In the genomic region with DNA sequence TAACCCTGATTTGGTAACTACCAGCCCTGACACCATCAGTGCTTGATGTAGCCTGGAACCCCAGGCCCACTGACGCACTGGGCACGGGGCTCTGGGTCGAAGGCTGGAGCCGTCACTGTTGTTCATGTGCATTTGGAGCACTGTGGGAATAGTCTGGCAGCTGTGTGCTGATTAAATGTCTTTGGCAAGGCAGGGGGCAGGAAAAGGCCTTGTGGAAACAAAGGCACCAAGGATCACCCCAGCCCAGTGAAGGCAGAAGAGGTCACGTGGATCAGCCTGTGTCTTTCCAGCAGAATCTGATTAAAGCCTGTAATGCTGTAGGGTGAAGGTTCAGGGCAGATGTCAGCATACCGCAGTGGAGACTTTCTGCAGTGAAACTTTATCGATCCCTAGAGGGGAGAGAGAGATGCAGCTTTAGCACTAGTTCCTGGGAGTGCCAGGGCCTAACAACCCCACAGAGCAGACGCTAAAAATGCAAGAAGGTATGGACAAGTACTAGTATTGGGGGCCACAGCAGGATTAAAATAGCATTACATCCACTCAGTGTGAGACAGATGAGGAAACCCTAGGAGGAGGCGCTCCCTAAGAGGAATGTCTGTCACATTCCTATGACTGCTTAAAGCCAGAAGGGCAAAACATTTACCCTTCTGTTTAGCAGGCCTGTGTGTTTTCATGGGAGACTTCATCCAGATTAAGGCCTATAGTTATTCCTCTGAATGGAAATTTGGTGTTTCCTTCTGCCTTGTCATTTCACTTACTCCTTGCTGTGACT, we compare ENCODE assay signal across 12 cellular contexts. TPM values are rescaled to one million over a fixed set of nuclear protein-coding genes. Genes with fewer than 3 reads are reported as not detected.
A peak's percentile ranks its signal among the peaks of the same experiment; 100 is the strongest.
DNase-seq lines count a peak whose midpoint lies in the region; ATAC-seq and TF ChIP-seq lines count a peak whose summit lies in the region.
"Had no signal": no experiment of that assay in that cellular context is flagged by ENCODE, and none has a peak within 500 bp of the region (broad histone marks: within the 10 kb centered on the region; RNA-seq: fewer than 3 reads in every experiment).

No MANE protein-coding gene starts in this region.

- H3K36me3 Mint-ChIP-seq in activated CD4-positive, alpha-beta T cell treated with anti-CD3 and anti-CD28 coated beads, Interleukin-2, amount 10 ng/mL, durations not matched to agents 7 days and 5 days (ENCODE audit: low read depth): peaks cover 45% of the 10 kb centered on the region
- peaks cover 60% of the 10 kb centered on the region for H3K36me3 Mint-ChIP-seq in activated CD4-positive, alpha-beta T cell treated with anti-CD3 and anti-CD28 coated beads, Interleukin-2, amount 10 ng/mL, durations not matched to agents 24 days and 14 days (ENCODE audit: low read depth)

- peaks cover 28 to 81% (median 40%) of the 10 kb centered on the region in 4 donors for H3K36me3 ChIP-seq in sigmoid colon

- TF ChIP-seq EP300 in sigmoid colon (IDR thresholded peaks at IDR 0.05): no peak

- POLR2A ChIA-PET in activated CD4-positive, alpha-beta T cell treated with anti-CD3 and anti-CD28 coated beads, Interleukin-2, amount 10 ng/mL, durations not matched to agents 7 days and 5 days (lab: Charles Lee): no interaction called here

- TF ChIP-seq CTCF in sigmoid colon (IDR thresholded peaks at IDR 0.05): no peak

- no peak for ATAC-seq in GM18907 (IDR thresholded peaks at IDR 0.05; ENCODE audit: unreplicated experiment)

- H3K27ac ChIP-seq in sigmoid colon: no peak overlapping the region
- H3K27ac ChIP-seq: skin epidermis had no signal

- no peaks in the 10 kb centered on the region for H3K27me3 Mint-ChIP-seq in activated CD4-positive, alpha-beta T cell treated with anti-CD3 and anti-CD28 coated beads, Interleukin-2, amount 10 ng/mL, durations not matched to agents 7 days and 5 days
- no peaks in the 10 kb centered on the region for H3K27me3 Mint-ChIP-seq in activated CD4-positive, alpha-beta T cell treated with anti-CD3 and anti-CD28 coated beads, Interleukin-2, amount 10 ng/mL, durations not matched to agents 24 days and 14 days

- H3K27ac Mint-ChIP-seq in activated CD4-positive, alpha-beta T cell treated with anti-CD3 and anti-CD28 coated beads, Interleukin-2, amount 10 ng/mL, durations not matched to agents 7 days and 5 days: peak overlapping the region; percentile 64
- no peak overlapping the region for H3K27ac Mint-ChIP-seq in activated CD4-positive, alpha-beta T cell treated with anti-CD3 and anti-CD28 coated beads, Interleukin-2, amount 10 ng/mL, durations not matched to agents 24 days and 14 days

- intact Hi-C loops in activated CD4-positive, alpha-beta T cell treated with anti-CD3 and anti-CD28 coated beads, Interleukin-2, amount 10 ng/mL, durations not matched to agents 24 days and 14 days (cut with micrococcal nuclease): no loop called here
- intact Hi-C loops in sigmoid colon (cut with DNase I): no loop called here

- no peak overlapping the region for H3K4me3 Mint-ChIP-seq in activated CD4-positive, alpha-beta T cell treated with anti-CD3 and anti-CD28 coated beads, Interleukin-2, amount 10 ng/mL, durations not matched to agents 7 days and 5 days
- H3K4me3 Mint-ChIP-seq in activated CD4-positive, alpha-beta T cell treated with anti-CD3 and anti-CD28 coated beads, Interleukin-2, amount 10 ng/mL, durations not matched to agents 24 days and 14 days: no peak overlapping the region

- DNase-seq in activated CD4-positive, alpha-beta T cell treated with anti-CD3 and anti-CD28 coated beads, Interleukin-2, amount 10 ng/mL, durations not matched to agents 7 days and 5 days: no peak
- DNase-seq in activated CD4-positive, alpha-beta T cell treated with anti-CD3 and anti-CD28 coated beads, Interleukin-2, amount 10 ng/mL, durations not matched to agents 24 days and 14 days: no peak
- DNase-seq in amygdala (lab: John Stamatoyannopoulos, UW): peak in 29 of 56 donors; percentile 4 to 71 (median 19)
- peak; percentile 61 for DNase-seq in iris pigment epithelial cell (ENCODE audit: low read depth)
- DNase-seq in sigmoid colon: peak; percentile 40
- no peak for DNase-seq in stimulated activated CD4-positive, alpha-beta T cell treated with anti-CD3 and anti-CD28 coated beads, Interleukin-1b, Interleukin-23, amount 100 ng/mL, for 48 hours
- DNase-seq in NCI-H1417 (lab: John Stamatoyannopoulos, UW): no peak
- DNase-seq: 8988T, amniotic stem cell had no signal

- H3K4me1 Mint-ChIP-seq in activated CD4-positive, alpha-beta T cell treated with anti-CD3 and anti-CD28 coated beads, Interleukin-2, amount 10 ng/mL, durations not matched to agents 7 days and 5 days: peaks cover 4% of the 10 kb centered on the region
- H3K4me1 Mint-ChIP-seq in activated CD4-positive, alpha-beta T cell treated with anti-CD3 and anti-CD28 coated beads, Interleukin-2, amount 10 ng/mL, durations not matched to agents 24 days and 14 days: peaks cover 2% of the 10 kb centered on the region

- no peaks in the 10 kb centered on the region for H3K4me1 ChIP-seq in sigmoid colon
- H3K4me1 ChIP-seq: HAP-1 had no signal

- H3K4me3 ChIP-seq in sigmoid colon: no peak overlapping the region
- H3K4me3 ChIP-seq: HAP-1, skin epidermis had no signal

- H3K9me3 Mint-ChIP-seq in activated CD4-positive, alpha-beta T cell treated with anti-CD3 and anti-CD28 coated beads, Interleukin-2, amount 10 ng/mL, durations not matched to agents 7 days and 5 days: no peaks in the 10 kb centered on the region
- H3K9me3 Mint-ChIP-seq in activated CD4-positive, alpha-beta T cell treated with anti-CD3 and anti-CD28 coated beads, Interleukin-2, amount 10 ng/mL, durations not matched to agents 24 days and 14 days: no peaks in the 10 kb centered on the region

- H3K9me3 ChIP-seq in sigmoid colon: no peaks in the 10 kb centered on the region
- H3K9me3 ChIP-seq: HAP-1 had no signal

- H3K27me3 ChIP-seq in sigmoid colon: no peaks in the 10 kb centered on the region

- 94 to 96% methylated on average over 9 of the region's 9 CpGs for WGBS in sigmoid colon, 2 donors

- CTCF ChIA-PET in activated CD4-positive, alpha-beta T cell treated with anti-CD3 and anti-CD28 coated beads, Interleukin-2, amount 10 ng/mL, durations not matched to agents 7 days and 5 days (lab: Charles Lee): no interaction called here

- TF ChIP-seq POLR2A in sigmoid colon (IDR thresholded peaks at IDR 0.05): no peak

RNA-seq across cellular contexts. Expression of gene ZNHIT3, which starts 9.7 kb away (rescaled TPM):
- 10 to 100 TPM; 35.2 to 36.0 TPM for total RNA-seq in activated CD4-positive, alpha-beta T cell treated with anti-CD3 and anti-CD28 coated beads, Interleukin-2, amount 10 ng/mL, durations not matched to agents 7 days and 5 days
- total RNA-seq in activated CD4-positive, alpha-beta T cell treated with anti-CD3 and anti-CD28 coated beads, Interleukin-2, amount 10 ng/mL, durations not matched to agents 24 days and 14 days: 47.3 and 48.5 TPM in 2 replicates
- total RNA-seq in sigmoid colon: 10 to 100 TPM; 31.0 to 59.9 (median 44.9) TPM
- polyA plus RNA-seq in sigmoid colon: 10 to 100 TPM; 49.9 to 60.7 (median 51.8) TPM

RNA-seq across cellular contexts. Expression of gene MYO19, which starts 38.5 kb away (rescaled TPM):
- total RNA-seq in activated CD4-positive, alpha-beta T cell treated with anti-CD3 and anti-CD28 coated beads, Interleukin-2, amount 10 ng/mL, durations not matched to agents 7 days and 5 days: 100 to 1,000 TPM; 125 to 127 TPM
- total RNA-seq in activated CD4-positive, alpha-beta T cell treated with anti-CD3 and anti-CD28 coated beads, Interleukin-2, amount 10 ng/mL, durations not matched to agents 24 days and 14 days: 167 and 172 TPM in 2 replicates
- 10 to 100 TPM; 49.9 to 67.2 (median 59.5) TPM for total RNA-seq in sigmoid colon
- 10 to 100 TPM; 19.2 to 60.6 (median 20.3) TPM for polyA plus RNA-seq in sigmoid colon

RNA-seq across cellular contexts. Expression of gene PIGW, which starts 38.6 kb away (rescaled TPM):
- 10 to 100 TPM; 12.8 to 15.2 TPM for total RNA-seq in activated CD4-positive, alpha-beta T cell treated with anti-CD3 and anti-CD28 coated beads, Interleukin-2, amount 10 ng/mL, durations not matched to agents 7 days and 5 days
- total RNA-seq in activated CD4-positive, alpha-beta T cell treated with anti-CD3 and anti-CD28 coated beads, Interleukin-2, amount 10 ng/mL, durations not matched to agents 24 days and 14 days: 30.4 and 30.5 TPM in 2 replicates
- total RNA-seq in sigmoid colon: 1 to 10 TPM; 1.7 to 3.9 (median 3.0) TPM
- 1 to 10 TPM; 2.4 to 8.6 (median 4.6) TPM for polyA plus RNA-seq in sigmoid colon

RNA-seq across cellular contexts. Expression of gene GGNBP2, which starts 48.5 kb away (rescaled TPM):
- 100 to 1,000 TPM; 111 to 116 TPM for total RNA-seq in activated CD4-positive, alpha-beta T cell treated with anti-CD3 and anti-CD28 coated beads, Interleukin-2, amount 10 ng/mL, durations not matched to agents 7 days and 5 days
- total RNA-seq in activated CD4-positive, alpha-beta T cell treated with anti-CD3 and anti-CD28 coated beads, Interleukin-2, amount 10 ng/mL, durations not matched to agents 24 days and 14 days: 70.2 and 75.3 TPM in 2 replicates
- 10 to 100 TPM; 57.4 to 62.2 (median 59.2) TPM for total RNA-seq in sigmoid colon
- 10 to 100 TPM; 43.5 to 55.3 (median 51.7) TPM for polyA plus RNA-seq in sigmoid colon

Comparison
In these comparisons a context has a peak if more than half of its experiments do, and no peak if none do; other contexts are left out.
1. DNase-seq: peak in amygdala (29 of 56), iris pigment epithelial cell (single experiment) and sigmoid colon (single experiment); none in activated CD4-positive, alpha-beta T cell treated with anti-CD3 and anti-CD28 coated beads, Interleukin-2, amount 10 ng/mL, durations not matched to agents 7 days and 5 days (single experiment), activated CD4-positive, alpha-beta T cell treated with anti-CD3 and anti-CD28 coated beads, Interleukin-2, amount 10 ng/mL, durations not matched to agents 24 days and 14 days (single experiment), stimulated activated CD4-positive, alpha-beta T cell treated with anti-CD3 and anti-CD28 coated beads, Interleukin-1b, Interleukin-23, amount 100 ng/mL, for 48 hours (single experiment) and NCI-H1417 (0 of 3).